9 cellular contexts compared by ENCODE assay signal in genomic region chr1:230556453-230556852, GRCh38.
"Had no signal": no experiment of that assay in that cellular context is flagged by ENCODE, and none has a peak within 500 bp of the region (broad histone marks: within the 10 kb centered on the region; RNA-seq: fewer than 3 reads in every experiment).

No MANE protein-coding gene starts in this region.

- H3K27ac Mint-ChIP-seq: HFFc6, IgD-negative memory B cell had no signal

- H3K4me1 Mint-ChIP-seq: IgD-negative memory B cell had no signal

- H3K9me3 Mint-ChIP-seq: IgD-negative memory B cell had no signal

- H3K4me3 Mint-ChIP-seq: HFFc6, IgD-negative memory B cell had no signal

- H3K36me3 ChIP-seq: HAP-1 had no signal

- ATAC-seq: HCT116, HepG2 had no signal

- H2AFZ ChIP-seq: GM23248 had no signal

- H3K36me3 Mint-ChIP-seq: IgD-negative memory B cell had no signal

- H3K9ac ChIP-seq: GM23248 had no signal

- H3K4me1 ChIP-seq: HAP-1 had no signal

- H3K9me3 ChIP-seq: HAP-1 had no signal

- H3K27ac ChIP-seq: GM23248, HL-60 had no signal

- DNase-seq: GM23248, GOT3, H7, HFFc6 had no signal

- H3K4me3 ChIP-seq: GM23248, HAP-1 had no signal
